In the genomic region with DNA sequence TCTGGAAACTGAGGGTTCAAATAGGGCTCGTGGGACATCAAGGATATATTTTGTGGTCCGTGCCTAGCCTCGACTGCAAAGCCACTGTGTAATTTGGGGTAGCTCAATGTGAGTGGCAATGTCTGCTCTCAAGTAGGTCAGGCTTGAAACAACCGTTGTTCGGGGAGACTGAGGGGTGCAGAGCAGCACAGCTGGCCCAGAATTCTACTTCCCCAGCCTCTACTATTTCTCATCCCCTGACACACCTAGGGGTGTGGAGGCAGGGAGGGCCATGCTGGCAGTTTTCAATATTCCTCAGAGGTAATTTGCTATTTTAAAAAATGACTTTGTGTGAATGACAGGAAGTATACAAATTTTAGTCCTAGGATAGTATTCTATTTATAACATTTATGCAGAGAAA, we compare ENCODE assay signal across 1 cellular context.
TF ChIP-seq lines count a peak whose summit lies in the region.

No MANE protein-coding gene starts in this region.

TF ChIP-seq in K562, 482 proteins besides CTCF, POLR2A, EP300 and RAD21 (continued from another document):
- TF ChIP-seq MTF1 (CRISPR knock-in tag; IDR thresholded peaks at IDR 0.05; ENCODE audit: borderline replicate concordance) (no peak), ZNF263 (CRISPR knock-in tag; IDR thresholded peaks at IDR 0.05; ENCODE audit: borderline replicate concordance) (no peak), EP400 (IDR thresholded peaks at IDR 0.05) (no peak), PHB2 (IDR thresholded peaks at IDR 0.05; ENCODE audit: low read depth) (no peak), WHSC1 (IDR thresholded peaks at IDR 0.05; ENCODE audit: low read length) (no peak), HLTF (IDR thresholded peaks at IDR 0.05) (no peak), MCM7 (IDR thresholded peaks at IDR 0.05) (no peak), ARID1B (IDR thresholded peaks at IDR 0.05) (no peak)
- TF ChIP-seq, protein P1, sequence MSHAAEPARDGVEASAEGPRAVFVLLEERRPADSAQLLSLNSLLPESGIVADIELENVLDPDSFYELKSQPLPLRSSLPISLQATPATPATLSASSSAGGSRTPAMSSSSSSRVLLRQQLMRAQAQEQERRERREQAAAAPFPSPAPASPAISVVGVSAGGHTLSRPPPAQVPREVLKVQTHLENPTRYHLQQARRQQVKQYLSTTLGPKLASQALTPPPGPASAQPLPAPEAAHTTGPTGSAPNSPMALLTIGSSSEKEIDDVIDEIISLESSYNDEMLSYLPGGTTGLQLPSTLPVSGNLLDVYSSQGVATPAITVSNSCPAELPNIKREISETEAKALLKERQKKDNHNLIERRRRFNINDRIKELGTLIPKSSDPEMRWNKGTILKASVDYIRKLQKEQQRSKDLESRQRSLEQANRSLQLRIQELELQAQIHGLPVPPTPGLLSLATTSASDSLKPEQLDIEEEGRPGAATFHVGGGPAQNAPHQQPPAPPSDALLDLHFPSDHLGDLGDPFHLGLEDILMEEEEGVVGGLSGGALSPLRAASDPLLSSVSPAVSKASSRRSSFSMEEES (CRISPR knock-in tag; IDR thresholded peaks at IDR 0.05): no peak
- TF ChIP-seq, protein P2, sequence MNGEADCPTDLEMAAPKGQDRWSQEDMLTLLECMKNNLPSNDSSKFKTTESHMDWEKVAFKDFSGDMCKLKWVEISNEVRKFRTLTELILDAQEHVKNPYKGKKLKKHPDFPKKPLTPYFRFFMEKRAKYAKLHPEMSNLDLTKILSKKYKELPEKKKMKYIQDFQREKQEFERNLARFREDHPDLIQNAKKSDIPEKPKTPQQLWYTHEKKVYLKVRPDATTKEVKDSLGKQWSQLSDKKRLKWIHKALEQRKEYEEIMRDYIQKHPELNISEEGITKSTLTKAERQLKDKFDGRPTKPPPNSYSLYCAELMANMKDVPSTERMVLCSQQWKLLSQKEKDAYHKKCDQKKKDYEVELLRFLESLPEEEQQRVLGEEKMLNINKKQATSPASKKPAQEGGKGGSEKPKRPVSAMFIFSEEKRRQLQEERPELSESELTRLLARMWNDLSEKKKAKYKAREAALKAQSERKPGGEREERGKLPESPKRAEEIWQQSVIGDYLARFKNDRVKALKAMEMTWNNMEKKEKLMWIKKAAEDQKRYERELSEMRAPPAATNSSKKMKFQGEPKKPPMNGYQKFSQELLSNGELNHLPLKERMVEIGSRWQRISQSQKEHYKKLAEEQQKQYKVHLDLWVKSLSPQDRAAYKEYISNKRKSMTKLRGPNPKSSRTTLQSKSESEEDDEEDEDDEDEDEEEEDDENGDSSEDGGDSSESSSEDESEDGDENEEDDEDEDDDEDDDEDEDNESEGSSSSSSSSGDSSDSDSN (IDR thresholded peaks at IDR 0.05; ENCODE audit: borderline replicate concordance in 1 of 2, low read depth in 2 of 2, low read length in 2 of 2): no peak
